In the genomic region with DNA sequence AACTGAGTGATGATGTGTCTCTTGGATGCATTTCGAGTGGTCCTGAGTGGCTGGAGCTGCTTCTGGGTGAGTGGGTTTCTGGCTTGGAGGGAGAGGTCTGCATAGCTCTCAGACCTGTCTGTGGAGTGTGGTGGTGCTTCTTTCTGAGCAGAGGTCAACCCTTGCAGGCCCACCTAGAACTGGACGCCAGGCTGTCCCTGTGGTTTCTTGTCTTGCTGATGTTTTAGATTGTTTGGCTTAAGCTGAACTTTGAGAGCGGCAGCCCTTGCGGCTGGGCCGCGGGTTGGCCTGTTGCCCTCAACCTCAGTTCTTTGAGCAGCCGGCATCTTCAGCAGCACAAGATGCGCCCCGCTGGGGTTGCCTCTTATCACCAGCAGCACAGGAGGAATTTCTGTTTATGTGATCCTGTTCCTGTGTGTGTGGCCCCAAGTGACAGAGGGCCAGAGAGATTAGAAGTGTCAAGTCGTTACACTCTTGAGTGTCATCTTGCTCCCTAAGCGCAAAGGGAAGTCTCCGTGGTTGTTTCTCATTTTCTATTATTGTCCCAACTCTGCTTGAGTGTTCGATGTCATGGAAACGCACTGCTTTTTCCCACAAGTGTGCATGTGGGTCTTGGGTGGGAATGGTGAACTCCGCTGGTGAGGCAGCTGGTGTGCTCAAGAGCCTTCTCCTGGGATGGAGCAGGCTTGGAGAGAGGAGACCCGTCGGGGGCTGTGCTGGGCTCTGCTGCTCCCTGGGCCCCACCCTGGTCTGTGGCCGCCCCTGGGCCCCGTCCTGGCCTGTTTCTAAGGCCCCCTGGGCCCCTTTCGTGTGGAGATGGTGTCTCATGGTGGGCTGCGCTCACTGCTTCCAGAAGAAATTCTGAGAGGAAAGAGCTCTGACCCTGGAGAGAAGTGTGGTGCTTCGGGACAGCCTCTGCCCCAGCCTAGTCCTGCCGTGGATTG, we compare ENCODE assay signal across 12 cellular contexts. TPM values are rescaled to one million over a fixed set of nuclear protein-coding genes. Genes with fewer than 3 reads are reported as not detected.
DNase-seq lines count a peak whose midpoint lies in the region; ATAC-seq and TF ChIP-seq lines count a peak whose summit lies in the region.
"Had no signal": no experiment of that assay in that cellular context is flagged by ENCODE, and none has a peak within 500 bp of the region (broad histone marks: within the 10 kb centered on the region; RNA-seq: fewer than 3 reads in every experiment).

No MANE protein-coding gene starts in this region.

- no peak overlapping the region; the same call in 2 of the 3 replicates for H2BK15ac ChIP-seq in IMR-90 (ENCODE audit: low read depth, low read length)

- intact Hi-C loops in IMR-90 (cut with micrococcal nuclease), result no loop called here

- peaks cover 0 to 4% of the 10 kb centered on the region in 2 experiments; a peak in 1 of 4 replicates for H3K79me1 ChIP-seq in IMR-90 (ENCODE audit: low read depth in 1 of 2, low read length in 2 of 2)

- H3K4me3 ChIP-seq in IMR-90 (ENCODE audit: insufficient read depth, low read depth, low read length) (no peak overlapping the region), neutrophil (ENCODE audit: low read depth in 1 of 2, low read length in 1 of 2) (no peak overlapping the region)
- H3K4me3 ChIP-seq: coronary artery had no signal

- H3K9me1 ChIP-seq in IMR-90 (ENCODE audit: insufficient read depth, low read length), result no peaks in the 10 kb centered on the region; the same call in 1 of the 2 replicates

- POLR2A ChIA-PET in IMR-90 (lab: Charles Lee; ENCODE audit: unreplicated experiment), result no interaction called here

- H4K91ac ChIP-seq in IMR-90 (ENCODE audit: insufficient read depth, low read depth, low read length), result no peak overlapping the region

- H2BK120ac ChIP-seq in IMR-90 (ENCODE audit: low read depth, low read length), result 0 out of 2 replicates have a peak overlapping the region, but pooled peaks have one; percentile 29

- 0 out of 2 replicates have a peak overlapping the region, but pooled peaks have one; percentile 49 for H3K23ac ChIP-seq in IMR-90 (ENCODE audit: low read depth, low read length)

- H3K4me1 ChIP-seq in IMR-90 (ENCODE audit: control insufficient read depth, insufficient read depth, low read length), result no peaks in the 10 kb centered on the region; the same call in 1 of the 2 replicates
- peaks cover 9 to 12% of the 10 kb centered on the region in 2 experiments for H3K4me1 ChIP-seq in neutrophil (ENCODE audit: control insufficient read depth in 1 of 2, insufficient read depth in 1 of 2, low read depth in 1 of 2, low read length in 1 of 2)

- CTCF ChIA-PET in IMR-90 (lab: Yijun Ruan, JAX), result interaction anchor here (1.4 kb wide), 1 partner anchor 354 kb away, joined by 5 read pairs; no protein-coding TSS in a partner anchor

- H3K9me3 ChIP-seq in IMR-90 (ENCODE audit: control insufficient read depth, insufficient read depth, low read length) (no peaks in the 10 kb centered on the region), neutrophil (no peaks in the 10 kb centered on the region)

- H3K14ac ChIP-seq in IMR-90 (replicated peaks; ENCODE audit: low read depth, low read length), result no peak overlapping the region

- TF ChIP-seq RAD21 in IMR-90 (IDR thresholded peaks at IDR 0.05; ENCODE audit: low read length), result no peak

- no peak for DNase-seq in IMR-90
- DNase-seq in UCSD-AML1 (lab: John Stamatoyannopoulos, UW; ENCODE audit: unreplicated experiment), result peak; percentile 29
- DNase-seq in erythroblast (lab: John Stamatoyannopoulos, UW), result peak; percentile 95 to 98
- DNase-seq in GF-D8 (lab: John Stamatoyannopoulos, UW), result no peak
- DNase-seq in cerebellum (ENCODE audit: low spot score), result no peak
- DNase-seq in NCI-H2081 (lab: John Stamatoyannopoulos, UW), result no peak
- DNase-seq: foreskin fibroblast; NCI-H1436; stimulated activated CD4-positive, alpha-beta T cell treated with anti-CD3 and anti-CD28 coated beads, Interleukin-2, amount 100 ng/mL, for 24 hours had no signal

- H4K8ac ChIP-seq in IMR-90 (ENCODE audit: low read depth in 2 of 2, low read length in 2 of 2), result no peak overlapping the region

- H2BK20ac ChIP-seq in IMR-90 (ENCODE audit: low read depth, low read length), result peak overlapping the region; percentile 6; the same call in 1 of the 2 replicates

- H2AK9ac ChIP-seq in IMR-90 (replicated peaks; ENCODE audit: low read depth, low read length, poor library complexity), result no peak overlapping the region

- no peak overlapping the region for H3K18ac ChIP-seq in IMR-90 (ENCODE audit: low read depth, low read length)

- dilution Hi-C loops in IMR-90 (cut with HindIII; ENCODE audit: low sequenced_read_pairs, unreplicated experiment), result no loop called here

- in situ Hi-C loops in IMR-90 (cut with MboI; ENCODE audit: low sequenced_read_pairs), result no loop called here

- no peak overlapping the region for H3K9ac ChIP-seq in IMR-90 (ENCODE audit: low read depth, low read length)

- BruUV-seq in IMR-90 (replicated peaks; lab: Mats Ljungman, UMichigan), result no TSS peak

- WGBS in IMR-90 (ENCODE audit: extremely low coverage in 2 of 2, insufficient read length in 1 of 2), 2 experiments, result 67% methylated on average over 5 of the region's 23 CpGs; no CpG with 5 or more reads in 1 of the 2 experiments

- H3K27ac ChIP-seq in IMR-90 (ENCODE audit: insufficient read depth, low read length), result no peak overlapping the region
- H3K27ac ChIP-seq in neutrophil, result peak overlapping the region; percentile 14

- ATAC-seq in IMR-90 (ENCODE audit: low read depth) (peak; percentile 32; the same call in 1 of the 2 replicates), HG03469 (IDR thresholded peaks at IDR 0.05; ENCODE audit: unreplicated experiment) (no peak)

- no peak for TF ChIP-seq POLR2A in IMR-90 (IDR thresholded peaks at IDR 0.05; ENCODE audit: low read depth, low read length)
- TF ChIP-seq POLR2A in erythroblast (IDR thresholded peaks at IDR 0.05; ENCODE audit: low read length), result peak; percentile 47

- H2AK5ac ChIP-seq in IMR-90 (ENCODE audit: low read depth, low read length), result no peak overlapping the region

- no peak overlapping the region for H2BK5ac ChIP-seq in IMR-90 (ENCODE audit: low read depth, low read length, poor library complexity, severe bottlenecking)

- H4K5ac ChIP-seq in IMR-90 (ENCODE audit: low read depth, low read length), result no peak overlapping the region; the same call in 1 of the 2 replicates

- no peak overlapping the region for H3K4me2 ChIP-seq in IMR-90 (ENCODE audit: low read depth, low read length)

- H2AFZ ChIP-seq in IMR-90 (replicated peaks; ENCODE audit: low read length, poor library complexity), result no peak overlapping the region

- peaks cover 59% of the 10 kb centered on the region for H3K36me3 ChIP-seq in IMR-90 (ENCODE audit: control insufficient read depth, insufficient read depth, low read length)
- H3K36me3 ChIP-seq in neutrophil, result peaks cover 98% of the 10 kb centered on the region

- TF ChIP-seq CTCF in IMR-90 (conservative IDR thresholded peaks at IDR 0.05; ENCODE audit: low read depth, low read length) (no peak), neutrophil (IDR thresholded peaks at IDR 0.05) (no peak)

- H3K56ac ChIP-seq in IMR-90 (ENCODE audit: extremely low read depth, insufficient read depth, low read length), result no peak overlapping the region

- no peaks in the 10 kb centered on the region for H4K20me1 ChIP-seq in IMR-90 (ENCODE audit: insufficient read depth, low read length)

- no peak overlapping the region for H3K4ac ChIP-seq in IMR-90 (ENCODE audit: low read depth, low read length)

- H3K27me3 ChIP-seq in IMR-90 (ENCODE audit: control insufficient read depth, insufficient read depth, low read length), result no peaks in the 10 kb centered on the region
- H3K27me3 ChIP-seq in neutrophil, result no peaks in the 10 kb centered on the region

TF ChIP-seq in IMR-90, 13 proteins besides CTCF, POLR2A, EP300 and RAD21:
- TF ChIP-seq CHD1 (IDR thresholded peaks at IDR 0.05; ENCODE audit: low read depth, low read length) (no peak), MAFK (IDR thresholded peaks at IDR 0.05; ENCODE audit: low read depth, low read length) (no peak), ELK1 (IDR thresholded peaks at IDR 0.05; ENCODE audit: borderline replicate concordance, low read depth, low read length) (no peak), RCOR1 (IDR thresholded peaks at IDR 0.05; ENCODE audit: insufficient replicate concordance, low read length) (no peak), MAZ (IDR thresholded peaks at IDR 0.05; ENCODE audit: borderline replicate concordance, low read depth, low read length) (no peak), BHLHE40 (IDR thresholded peaks at IDR 0.05; ENCODE audit: low read depth, low read length) (no peak), SMC3 (IDR thresholded peaks at IDR 0.05; ENCODE audit: low read depth, low read length) (no peak), RFX5 (IDR thresholded peaks at IDR 0.05; ENCODE audit: low read depth, low read length) (no peak), FOS (IDR thresholded peaks at IDR 0.05; ENCODE audit: low read depth, low read length) (no peak), CEBPB (IDR thresholded peaks at IDR 0.05; ENCODE audit: low read depth, low read length) (no peak), NFE2L2 (IDR thresholded peaks at IDR 0.05; ENCODE audit: low read depth, low read length) (no peak), MXI1 (IDR thresholded peaks at IDR 0.05; ENCODE audit: borderline replicate concordance, low read depth, low read length) (no peak)
- TF ChIP-seq, protein P1, sequence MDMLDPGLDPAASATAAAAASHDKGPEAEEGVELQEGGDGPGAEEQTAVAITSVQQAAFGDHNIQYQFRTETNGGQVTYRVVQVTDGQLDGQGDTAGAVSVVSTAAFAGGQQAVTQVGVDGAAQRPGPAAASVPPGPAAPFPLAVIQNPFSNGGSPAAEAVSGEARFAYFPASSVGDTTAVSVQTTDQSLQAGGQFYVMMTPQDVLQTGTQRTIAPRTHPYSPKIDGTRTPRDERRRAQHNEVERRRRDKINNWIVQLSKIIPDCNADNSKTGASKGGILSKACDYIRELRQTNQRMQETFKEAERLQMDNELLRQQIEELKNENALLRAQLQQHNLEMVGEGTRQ (IDR thresholded peaks at IDR 0.05; ENCODE audit: low read depth, low read length), result no peak

RNA-seq across cellular contexts. Expression of gene SLC22A1, which starts 20.1 kb away (rescaled TPM):
- 0.28 TPM in 1 of 2 replicates, not detected in the other for total RNA-seq in IMR-90 (2012; rRNA removed)
- 0.09 and 0.10 TPM in 2 replicates for polyA plus RNA-seq in IMR-90 (2012; rRNA removed)
- 0.08 TPM in 1 of 2 replicates, not detected in the other for polyA plus RNA-seq in IMR-90 (2012; cell fraction: cytosol; rRNA removed)
- 0.60 and 1.0 TPM in 2 replicates for polyA plus RNA-seq in IMR-90 (2012; cell fraction: nucleus; rRNA removed; ENCODE audit: low replicate concordance)
- total RNA-seq in cerebellum, result 0.91 TPM

Comparison
In these comparisons a context has a peak if more than half of its experiments do, and no peak if none do; other contexts are left out.
1. DNase-seq: peak in UCSD-AML1 (single experiment) and erythroblast (2 of 2); none in IMR-90 (single experiment), GF-D8 (single experiment), cerebellum (single experiment) and NCI-H2081 (0 of 2).